In the genomic region with DNA sequence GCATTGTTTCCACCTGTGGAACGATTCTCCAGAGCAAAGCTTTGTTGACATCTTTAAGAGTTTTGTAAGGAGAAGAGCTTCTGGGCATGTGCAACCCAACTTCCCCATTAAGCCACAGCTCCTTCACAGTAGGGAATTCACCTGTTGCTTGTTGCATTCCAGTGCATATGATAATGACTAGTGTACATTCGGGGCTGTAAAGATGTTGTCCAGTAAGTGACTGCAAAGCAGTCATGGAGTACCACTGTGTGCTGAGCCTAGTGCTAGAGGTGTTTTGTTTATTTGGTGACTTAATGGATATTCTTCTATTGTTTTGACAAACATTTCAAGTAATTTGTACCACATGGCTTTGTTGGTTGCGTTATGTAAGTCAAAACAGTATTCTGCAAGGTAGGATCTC, we compare ENCODE assay signal across 9 cellular contexts. TPM values are rescaled to one million over a fixed set of nuclear protein-coding genes. Genes with fewer than 3 reads are reported as not detected.
DNase-seq lines count a peak whose midpoint lies in the region; ATAC-seq, FAIRE-seq and TF ChIP-seq lines count a peak whose summit lies in the region.
"Had no signal": no experiment of that assay in that cellular context is flagged by ENCODE, and none has a peak within 500 bp of the region (broad histone marks: within the 10 kb centered on the region; RNA-seq: fewer than 3 reads in every experiment).

No MANE protein-coding gene starts in this region.

- H3K36me3 ChIP-seq in HEK293 (ENCODE audit: control insufficient read depth in 2 of 2, insufficient read depth in 1 of 2, low read length in 2 of 2) (no peaks in the 10 kb centered on the region), PC-9 (ENCODE audit: low read depth) (peaks cover 14% of the 10 kb centered on the region; the same call in 1 of the 2 replicates)

- H3F3A ChIP-seq in PC-9 (ENCODE audit: insufficient read depth, low read depth), result peaks cover 10% of the 10 kb centered on the region; the same call in 1 of the 2 replicates

- H3K4me3 ChIP-seq in HEK293 (ENCODE audit: low read depth, low read length) (no peak overlapping the region), PC-9 (no peak overlapping the region)

- no peak overlapping the region for H3K4me2 ChIP-seq in PC-9

- H3K9me3 Mint-ChIP-seq in natural killer cell, result no peaks in the 10 kb centered on the region
- no peaks in the 10 kb centered on the region for H3K9me3 Mint-ChIP-seq in activated T-helper 1 cell treated with anti-CD3 and anti-CD28 coated beads, Interleukin-12 subunit alpha, Interleukin-12 subunit beta, Interleukin-2, Interleukin-4 antibody, amounts not matched to agents 30 ng/mL and 10 ng/mL and 1 ng/mL, durations not matched to agents 14 hours and 24 hours and 36 hours

- peak in 1 of 3 donors; percentile 55 for ATAC-seq in natural killer cell

- POLR2A ChIA-PET in HEK293 (lab: Yijun Ruan, JAX), result interaction anchor here (1.0 kb wide), 1 partner anchor 10 kb away, joined by 3 read pairs; no protein-coding TSS in a partner anchor
- POLR2A ChIA-PET in PC-9 (lab: Charles Lee; ENCODE audit: unreplicated experiment), result interaction anchor here (0.7 kb wide), 1 partner anchor 310 kb away, joined by 3 read pairs; no protein-coding TSS in a partner anchor

- intact Hi-C loops in PC-9 (cut with micrococcal nuclease; ENCODE audit: unreplicated experiment) (no loop called here), natural killer cell (cut with micrococcal nuclease) (no loop called here)
- intact Hi-C loops in activated T-helper 1 cell treated with anti-CD3 and anti-CD28 coated beads, Interleukin-12 subunit alpha, Interleukin-12 subunit beta, Interleukin-2, Interleukin-4 antibody, amounts not matched to agents 30 ng/mL and 10 ng/mL and 1 ng/mL, durations not matched to agents 14 hours and 24 hours and 36 hours (cut with micrococcal nuclease), result loop anchor here (1.0 kb wide), 1 partner anchor 11 kb away; no protein-coding TSS in a partner anchor

- no peak overlapping the region for H2AFZ ChIP-seq in PC-9

- CTCF ChIA-PET in HEK293 (lab: Yijun Ruan, JAX) (interaction anchor here (0.8 to 1.2 kb wide), 3 partner anchors 16 to 165 kb away, joined by 3 to 4 read pairs (median 3); no protein-coding TSS in a partner anchor), PC-9 (lab: Charles Lee) (no interaction called here)

- no peaks in the 10 kb centered on the region for H3K36me3 Mint-ChIP-seq in natural killer cell
- H3K36me3 Mint-ChIP-seq in activated T-helper 1 cell treated with anti-CD3 and anti-CD28 coated beads, Interleukin-12 subunit alpha, Interleukin-12 subunit beta, Interleukin-2, Interleukin-4 antibody, amounts not matched to agents 30 ng/mL and 10 ng/mL and 1 ng/mL, durations not matched to agents 14 hours and 24 hours and 36 hours (ENCODE audit: low read depth), result peaks cover 17% of the 10 kb centered on the region

- H3K79me2 ChIP-seq in PC-9 (ENCODE audit: low read depth), result peaks cover 98% of the 10 kb centered on the region

- peaks cover 4% of the 10 kb centered on the region for H3K4me1 ChIP-seq in HEK293 (ENCODE audit: control insufficient read depth, insufficient read depth, low read length)
- H3K4me1 ChIP-seq in PC-9 (replicated peaks; ENCODE audit: insufficient read depth), result peaks cover 23% of the 10 kb centered on the region

- no peak overlapping the region for H3K27ac ChIP-seq in HEK293 (ENCODE audit: extremely low read depth, low read depth, low read length)
- 0 out of 2 replicates have a peak overlapping the region, but pooled peaks have one; percentile 12 for H3K27ac ChIP-seq in PC-9

- H3K27me3 ChIP-seq in PC-9 (ENCODE audit: insufficient read depth, low read depth), result no peaks in the 10 kb centered on the region

- BruUV-seq in PC-9 (replicated peaks; lab: Mats Ljungman, UMichigan), result no TSS peak

- H3K27me3 Mint-ChIP-seq in natural killer cell (ENCODE audit: low read depth in 2 of 2), result no peaks in the 10 kb centered on the region
- H3K27me3 Mint-ChIP-seq in activated T-helper 1 cell treated with anti-CD3 and anti-CD28 coated beads, Interleukin-12 subunit alpha, Interleukin-12 subunit beta, Interleukin-2, Interleukin-4 antibody, amounts not matched to agents 30 ng/mL and 10 ng/mL and 1 ng/mL, durations not matched to agents 14 hours and 24 hours and 36 hours (ENCODE audit: insufficient read depth), result no peaks in the 10 kb centered on the region

- no peak for TF ChIP-seq CTCF in HEK293 (tag by site-specific recombination; IDR thresholded peaks at IDR 0.05)
- no peak for TF ChIP-seq CTCF in PC-9 (conservative IDR thresholded peaks at IDR 0.05)
- no peak for TF ChIP-seq CTCF in natural killer cell (IDR thresholded peaks at IDR 0.05)

- H3K4me3 Mint-ChIP-seq in natural killer cell, result no peak overlapping the region
- H3K4me3 Mint-ChIP-seq in activated T-helper 1 cell treated with anti-CD3 and anti-CD28 coated beads, Interleukin-12 subunit alpha, Interleukin-12 subunit beta, Interleukin-2, Interleukin-4 antibody, amounts not matched to agents 30 ng/mL and 10 ng/mL and 1 ng/mL, durations not matched to agents 14 hours and 24 hours and 36 hours, result no peak overlapping the region

- DNase-seq in GM18507 (ENCODE audit: extremely low spot score, insufficient read length, low read depth) (no peak), PC-9 (no peak), natural killer cell (no peak), cortex of kidney (lab: John Stamatoyannopoulos, UW) (no peak), DMS114 treated with DMSO at 0.1 percent for 48 hours (lab: John Stamatoyannopoulos, UW; ENCODE audit: unreplicated experiment) (no peak), inferior parietal cortex (ENCODE audit: extremely low spot score) (no peak)
- DNase-seq in activated T-helper 1 cell treated with anti-CD3 and anti-CD28 coated beads, Interleukin-12 subunit alpha, Interleukin-12 subunit beta, Interleukin-2, Interleukin-4 antibody, amounts not matched to agents 30 ng/mL and 10 ng/mL and 1 ng/mL, durations not matched to agents 14 hours and 24 hours and 36 hours (ENCODE audit: low spot score), result no peak
- DNase-seq: NCI-H446 treated with DMSO at 0.1 percent for 48 hours had no signal

- no peaks in the 10 kb centered on the region for H3K9me2 ChIP-seq in PC-9 (ENCODE audit: insufficient read depth)

- H3K4me1 Mint-ChIP-seq in natural killer cell, result peaks cover 52 to 79% of the 10 kb centered on the region in 2 donors
- peaks cover 66% of the 10 kb centered on the region for H3K4me1 Mint-ChIP-seq in activated T-helper 1 cell treated with anti-CD3 and anti-CD28 coated beads, Interleukin-12 subunit alpha, Interleukin-12 subunit beta, Interleukin-2, Interleukin-4 antibody, amounts not matched to agents 30 ng/mL and 10 ng/mL and 1 ng/mL, durations not matched to agents 14 hours and 24 hours and 36 hours (ENCODE audit: low read depth)

- H3K9me3 ChIP-seq in HEK293 (ENCODE audit: control insufficient read depth, insufficient read depth, low read depth, low read length), result no peaks in the 10 kb centered on the region
- no peaks in the 10 kb centered on the region for H3K9me3 ChIP-seq in PC-9 (ENCODE audit: insufficient read depth, low read depth)

- H4K20me1 ChIP-seq in PC-9 (ENCODE audit: insufficient read depth), result peaks cover 63% of the 10 kb centered on the region

- FAIRE-seq in GM18507 (lab: Jason Lieb, UNC), result peak; percentile 44

- H3K27ac Mint-ChIP-seq in natural killer cell, result peak overlapping the region; percentile 19 to 34
- no peak overlapping the region for H3K27ac Mint-ChIP-seq in activated T-helper 1 cell treated with anti-CD3 and anti-CD28 coated beads, Interleukin-12 subunit alpha, Interleukin-12 subunit beta, Interleukin-2, Interleukin-4 antibody, amounts not matched to agents 30 ng/mL and 10 ng/mL and 1 ng/mL, durations not matched to agents 14 hours and 24 hours and 36 hours

TF ChIP-seq in HEK293, 187 proteins besides CTCF, POLR2A, EP300 and RAD21:
- no peak for TF ChIP-seq ZBTB20 (tag by site-specific recombination; IDR thresholded peaks at IDR 0.05)
- TF ChIP-seq OSR2 (tag by site-specific recombination; IDR thresholded peaks at IDR 0.05), result peak; percentile 21; the same call in 1 of the 2 replicates
- peak; percentile 99 for TF ChIP-seq SCRT1 (tag by site-specific recombination; IDR thresholded peaks at IDR 0.05; ENCODE audit: borderline replicate concordance)
- peak; percentile 99 for TF ChIP-seq SCRT2 (tag by site-specific recombination; IDR thresholded peaks at IDR 0.05)
- peak; percentile 78 for TF ChIP-seq ZNF600 (tag by site-specific recombination; IDR thresholded peaks at IDR 0.05)
- no peak for TF ChIP-seq SALL2 (tag by site-specific recombination; IDR thresholded peaks at IDR 0.05; ENCODE audit: borderline replicate concordance)

RNA-seq across cellular contexts. Expression of gene UGCG, which starts 12.8 kb away (rescaled TPM):
- total RNA-seq in PC-9 (2021) (79.8 and 88.7 TPM in 2 replicates), natural killer cell (10 to 100 TPM; 17.9 to 21.4 (median 18.8) TPM)
- 22.6 and 22.9 TPM in 2 replicates for total RNA-seq in activated T-helper 1 cell treated with anti-CD3 and anti-CD28 coated beads, Interleukin-12 subunit alpha, Interleukin-12 subunit beta, Interleukin-2, Interleukin-4 antibody, amounts not matched to agents 30 ng/mL and 10 ng/mL and 1 ng/mL, durations not matched to agents 14 hours and 24 hours and 36 hours
